In genomic region chr16:75282811-75283281, GRCh38 we compare ENCODE assay signal across 17 cellular contexts. TPM values are rescaled to one million over a fixed set of nuclear protein-coding genes. Genes with fewer than 3 reads are reported as not detected.
DNase-seq lines count a peak whose midpoint lies in the region; ATAC-seq and TF ChIP-seq lines count a peak whose summit lies in the region.
"Had no signal": no experiment of that assay in that cellular context is flagged by ENCODE, and none has a peak within 500 bp of the region (broad histone marks: within the 10 kb centered on the region; RNA-seq: fewer than 3 reads in every experiment).

No MANE protein-coding gene starts in this region.

- no peak for TF ChIP-seq CTCF in foreskin keratinocyte (conservative IDR thresholded peaks at IDR 0.05)

- peak; percentile 97 for DNase-seq in DMS 273 (lab: John Stamatoyannopoulos, UW; ENCODE audit: unreplicated experiment)
- peak; percentile 32 for DNase-seq in NCI-H1092 treated with DMSO at 0.1 percent for 48 hours (lab: John Stamatoyannopoulos, UW)
- DNase-seq in foreskin keratinocyte: peak; percentile 70 to 87
- no peak for DNase-seq in retina
- no peak for DNase-seq in AG20443 (ENCODE audit: low spot score)
- DNase-seq in HuH-7 (ENCODE audit: low spot score): no peak
- DNase-seq: activated CD4-positive, alpha-beta T cell treated with anti-CD3 and anti-CD28 coated beads, Interleukin-2, amount 50 U/mL, for 48 hours; dermis blood vessel endothelial cell; NCI-H146; stimulated activated naive CD8-positive, alpha-beta T cell treated with anti-CD3 and anti-CD28 coated beads, Interleukin-15, Interleukin-2, amounts not matched to agents 100 U/mL and 50 U/mL, for 24 hours had no signal

- peaks cover 36% of the 10 kb centered on the region for H3K4me1 ChIP-seq in foreskin keratinocyte
- H3K4me1 ChIP-seq: HAP-1 had no signal

- no peaks in the 10 kb centered on the region for H3K27me3 ChIP-seq in foreskin keratinocyte
- H3K27me3 ChIP-seq: vagina had no signal

- H3K27ac ChIP-seq in foreskin keratinocyte: no peak overlapping the region
- H3K27ac ChIP-seq: BLaER1, parathyroid adenoma, vagina had no signal

- peak; percentile 68 for ATAC-seq in SK-N-SH treated with all-trans-retinoic acid at 6 μM for 48 hours
- peak; percentile 82 for ATAC-seq in foreskin keratinocyte
- no peak for ATAC-seq in activated CD4-positive, CD25-positive, alpha-beta regulatory T cell treated with anti-CD3 and anti-CD28 coated beads, Interleukin-2, amount 50 U/mL, for 24 hours
- ATAC-seq: left lobe of liver; stimulated activated naive CD8-positive, alpha-beta T cell treated with anti-CD3 and anti-CD28 coated beads, Interleukin-15, Interleukin-2, amounts not matched to agents 100 U/mL and 50 U/mL, for 24 hours had no signal

TF ChIP-seq in SK-N-SH treated with all-trans-retinoic acid at 6 μM for 48 hours, 23 proteins besides CTCF, POLR2A, EP300 and RAD21:
- no peak for TF ChIP-seq ESRRG (CRISPR knock-in tag; IDR thresholded peaks at IDR 0.05)
- TF ChIP-seq TSHZ2 (CRISPR knock-in tag; IDR thresholded peaks at IDR 0.05): no peak
- no peak for TF ChIP-seq TOX (CRISPR knock-in tag; IDR thresholded peaks at IDR 0.05; ENCODE audit: borderline replicate concordance)
- no peak for TF ChIP-seq RARB (CRISPR knock-in tag; IDR thresholded peaks at IDR 0.05)
- no peak for TF ChIP-seq ZNF8 (CRISPR knock-in tag; IDR thresholded peaks at IDR 0.05)

RNA-seq across cellular contexts. Expression of gene BCAR1, which starts 31.4 kb away (rescaled TPM):
- 78.2 and 80.5 TPM in 2 replicates for total RNA-seq in foreskin keratinocyte
- 71.8 and 72.2 TPM in 2 replicates for polyA plus RNA-seq in foreskin keratinocyte

Comparison
In these comparisons a context has a peak if more than half of its experiments do, and no peak if none do; other contexts are left out.
1. DNase-seq: peak in DMS 273 (single experiment), NCI-H1092 treated with DMSO at 0.1 percent for 48 hours (single experiment) and foreskin keratinocyte (2 of 2); none in retina (single experiment), AG20443 (single experiment) and HuH-7 (single experiment).
2. ATAC-seq: peak in SK-N-SH treated with all-trans-retinoic acid at 6 μM for 48 hours (single experiment) and foreskin keratinocyte (single experiment); none in activated CD4-positive, CD25-positive, alpha-beta regulatory T cell treated with anti-CD3 and anti-CD28 coated beads, Interleukin-2, amount 50 U/mL, for 24 hours (0 of 2).